Comparison of ENCODE assay signal across 11 cellular contexts in the genomic region with DNA sequence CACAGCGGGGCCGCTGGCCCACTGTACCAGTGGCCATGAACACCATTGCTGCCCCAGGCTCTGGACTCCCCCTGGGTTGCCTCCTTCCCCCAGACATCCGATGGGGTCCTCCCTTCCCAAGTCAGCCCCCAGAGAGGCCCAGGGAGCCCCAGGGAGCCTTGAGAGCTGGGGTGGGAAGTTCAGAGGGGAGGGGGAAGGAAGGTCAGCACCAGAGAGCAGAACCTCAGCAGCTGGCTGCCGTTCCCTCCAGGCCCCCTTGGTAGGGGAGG. TPM values are rescaled to one million over a fixed set of nuclear protein-coding genes. Genes with fewer than 3 reads are reported as not detected.
DNase-seq lines count a peak whose midpoint lies in the region; ATAC-seq and TF ChIP-seq lines count a peak whose summit lies in the region.
"Had no signal": no experiment of that assay in that cellular context is flagged by ENCODE, and none has a peak within 500 bp of the region (broad histone marks: within the 10 kb centered on the region; RNA-seq: fewer than 3 reads in every experiment).

No MANE protein-coding gene starts in this region.

- no TSS peak for BruUV-seq in PC-3 (replicated peaks; lab: Mats Ljungman, UMichigan)

- TF ChIP-seq CTCF in PC-3 (conservative IDR thresholded peaks at IDR 0.05; ENCODE audit: low read depth, low read length) (no peak), left ventricle myocardium inferior (IDR thresholded peaks at IDR 0.05; ENCODE audit: borderline replicate concordance) (no peak)

- POLR2A ChIA-PET in PC-3 (lab: Charles Lee; ENCODE audit: unreplicated experiment) = no interaction called here

- TF ChIP-seq POLR2A in GM19099 (IDR thresholded peaks at IDR 0.05; ENCODE audit: extremely low read depth, insufficient read length, low read depth) = peak; percentile 45

- H3K27me3 ChIP-seq in PC-3 (ENCODE audit: low read length) (no peaks in the 10 kb centered on the region), left ventricle myocardium inferior (ENCODE audit: low read depth) (no peaks in the 10 kb centered on the region), skeletal muscle satellite cell (ENCODE audit: control insufficient read depth, insufficient read depth, low read length) (no peaks in the 10 kb centered on the region)
- H3K27me3 ChIP-seq: thyroid gland had no signal

- no peaks in the 10 kb centered on the region for H3K9me2 ChIP-seq in PC-3 (replicated peaks; ENCODE audit: low read length)

- H3K4me1 ChIP-seq in PC-3 (ENCODE audit: insufficient read depth, low read length) (peaks cover 21% of the 10 kb centered on the region), left ventricle myocardium inferior (peaks cover 66% of the 10 kb centered on the region), skeletal muscle satellite cell (ENCODE audit: control insufficient read depth, insufficient read depth, low read length) (peaks cover 42% of the 10 kb centered on the region)

- H3K4me2 ChIP-seq in PC-3 (ENCODE audit: low read length) = peak overlapping the region; percentile 88; the same call in 1 of the 2 replicates
- peak overlapping the region; percentile 83 for H3K4me2 ChIP-seq in skeletal muscle satellite cell (ENCODE audit: low read length)

- H3K4me3 ChIP-seq in PC-3 (ENCODE audit: low read length) (no peak overlapping the region), left ventricle myocardium inferior (peak overlapping the region; percentile 71), skeletal muscle satellite cell (ENCODE audit: low read length) (peak overlapping the region; percentile 74)

- H3K9me3 ChIP-seq in PC-3 (ENCODE audit: low read length) = no peaks in the 10 kb centered on the region
- H3K9me3 ChIP-seq in left ventricle myocardium inferior (replicated peaks) = no peaks in the 10 kb centered on the region
- H3K9me3 ChIP-seq in skeletal muscle satellite cell (replicated peaks; ENCODE audit: low read length) = no peaks in the 10 kb centered on the region
- H3K9me3 ChIP-seq: thyroid gland had no signal

- DNase-seq in PC-3 (no peak), left ventricle myocardium inferior (no peak), AG08396 (ENCODE audit: low spot score) (no peak), AG20443 (ENCODE audit: low spot score) (no peak)
- no peak for DNase-seq in stimulated activated naive CD4-positive, alpha-beta T cell treated with Interleukin-2 at 50 U/mL for 16 hours (lab: John Stamatoyannopoulos, UW)
- DNase-seq: thyroid gland had no signal

- H3K79me2 ChIP-seq in PC-3 (ENCODE audit: low read length) = 0 out of 2 replicates have a peak, but pooled peaks cover under 1% of the 10 kb centered on the region

- no peak overlapping the region for H3K27ac ChIP-seq in PC-3 (ENCODE audit: low read length)
- H3K27ac ChIP-seq in left ventricle myocardium inferior (replicated peaks) = peak overlapping the region; percentile 97

- H2AFZ ChIP-seq in PC-3 (ENCODE audit: low read length) = no peak overlapping the region

- ATAC-seq in PC-3 (no peak), HG02571 (IDR thresholded peaks at IDR 0.05; ENCODE audit: unreplicated experiment) (no peak)

- intact Hi-C loops in PC-3 (cut with micrococcal nuclease) = loop anchor here (5.0 kb wide), 1 partner anchor 164 kb away; the partner anchor contains the start of gene PLXNB3
- intact Hi-C loops in left ventricle myocardium inferior (cut with micrococcal nuclease) = no loop called here

- CTCF ChIA-PET in PC-3 (lab: Charles Lee) = no interaction called here

- H3K9ac ChIP-seq in PC-3 (ENCODE audit: low read length) = no peak overlapping the region
- H3K9ac ChIP-seq in skeletal muscle satellite cell (ENCODE audit: low read depth, low read length) = peak overlapping the region; percentile 85

- H3F3A ChIP-seq in PC-3 (ENCODE audit: low read length, unreplicated experiment) = no peaks in the 10 kb centered on the region

- H3K36me3 ChIP-seq in PC-3 (ENCODE audit: low read depth, low read length) (peaks cover 2% of the 10 kb centered on the region; the same call in 1 of the 2 replicates), left ventricle myocardium inferior (peaks cover 20% of the 10 kb centered on the region), skeletal muscle satellite cell (ENCODE audit: insufficient read depth, low read length) (peaks cover 24% of the 10 kb centered on the region)

- H4K20me1 ChIP-seq in PC-3 (ENCODE audit: low read length) = no peaks in the 10 kb centered on the region

RNA-seq across cellular contexts. Expression of gene ARHGAP4, which starts 0.5 kb away (rescaled TPM):
- 4.0 and 4.6 TPM in 2 replicates for total RNA-seq in PC-3 (2014; rRNA removed)
- 10.0 TPM for total RNA-seq in left ventricle myocardium inferior
- 0.76 and 1.3 TPM in 2 replicates for total RNA-seq in skeletal muscle satellite cell (2012; rRNA removed)

RNA-seq across cellular contexts. Expression of gene NAA10, which starts 8.3 kb away (rescaled TPM):
- total RNA-seq in PC-3 (2014; rRNA removed) (169 and 172 TPM in 2 replicates), left ventricle myocardium inferior (67.1 TPM)
- total RNA-seq in skeletal muscle satellite cell (2012; rRNA removed) = 102 and 164 TPM in 2 replicates

RNA-seq across cellular contexts. Expression of gene RENBP, which starts 17.9 kb away (rescaled TPM):
- total RNA-seq in PC-3 (2014; rRNA removed) (3.7 TPM in 1 of 2 replicates, not detected in the other), left ventricle myocardium inferior (7.5 TPM)
- total RNA-seq in skeletal muscle satellite cell (2012; rRNA removed) = 2.4 and 11.2 TPM in 2 replicates

RNA-seq across cellular contexts. Expression of gene AVPR2, which starts 22.1 kb away (rescaled TPM):
- total RNA-seq in PC-3 (2014; rRNA removed) (not detected in 2 replicates), left ventricle myocardium inferior (3.1 TPM)
- total RNA-seq in skeletal muscle satellite cell (2012; rRNA removed) = 0.22 TPM in 1 of 2 replicates, not detected in the other
- total RNA-seq: fibroblast of villous mesenchyme; T-helper 2 cell treated with Interferon-gamma antibody and Interleukin-4, amounts not matched to agents 100 ng/mL and 5 ng/mL, for 36 hours had no signal

RNA-seq across cellular contexts. Expression of gene L1CAM, which starts 40.6 kb away (rescaled TPM):
- total RNA-seq in PC-3 (2014; rRNA removed) = 5.2 and 11.2 TPM in 2 replicates
- total RNA-seq in left ventricle myocardium inferior = 4.0 TPM
- 0.51 and 1.5 TPM in 2 replicates for total RNA-seq in skeletal muscle satellite cell (2012; rRNA removed)
